In the genomic region with DNA sequence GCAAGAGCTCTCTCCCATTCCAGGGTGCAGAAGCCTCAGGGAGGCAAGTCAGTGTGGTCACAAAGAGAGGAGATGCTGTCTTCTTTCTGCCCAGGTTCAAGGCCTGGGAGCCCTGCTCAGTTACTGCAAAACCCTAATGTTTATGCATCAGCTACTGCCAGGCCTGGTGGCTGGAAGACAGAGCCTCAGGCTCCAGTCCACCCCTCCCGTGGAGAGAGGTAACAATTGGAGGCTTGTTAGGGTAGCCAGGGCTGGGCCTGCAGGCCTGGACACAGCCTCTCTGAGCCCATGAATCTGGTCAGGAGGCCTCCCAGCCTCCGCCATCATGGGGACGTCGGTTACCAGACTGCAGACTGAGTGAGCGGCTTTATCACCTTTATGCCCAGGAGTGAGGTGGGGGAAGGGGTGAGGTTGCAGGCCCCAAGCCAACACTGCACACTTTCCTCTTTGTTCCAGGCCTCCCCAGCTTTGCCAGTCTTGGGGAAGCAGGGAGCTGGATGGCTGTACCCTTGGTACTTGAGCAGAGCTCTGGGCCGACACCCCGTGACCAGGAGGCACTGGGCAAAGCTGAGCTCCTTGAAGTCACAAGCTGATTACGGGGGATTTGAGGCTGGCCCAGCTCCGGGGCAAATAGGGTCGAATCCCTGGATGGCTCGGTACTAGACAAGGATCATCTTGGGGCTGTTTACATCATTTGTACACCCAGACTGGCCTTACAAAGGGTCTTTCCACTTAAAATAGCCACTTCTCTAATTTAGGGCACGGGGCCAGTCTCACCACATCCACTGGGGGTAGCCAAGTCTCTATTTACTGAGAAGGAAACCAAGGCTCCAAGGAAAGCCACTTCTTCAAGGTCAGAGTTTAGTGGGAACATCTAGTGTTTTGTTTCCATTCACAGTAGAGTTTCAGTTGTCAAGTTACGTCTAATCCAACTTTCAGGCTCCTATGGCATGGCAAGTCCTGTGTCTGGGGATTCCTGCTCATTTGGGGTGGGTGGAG, we compare ENCODE assay signal across 9 cellular contexts.
DNase-seq lines count a peak whose midpoint lies in the region; ATAC-seq, FAIRE-seq and TF ChIP-seq lines count a peak whose summit lies in the region.
"Had no signal": no experiment of that assay in that cellular context is flagged by ENCODE, and none has a peak within 500 bp of the region (broad histone marks: within the 10 kb centered on the region; RNA-seq: fewer than 3 reads in every experiment).

No MANE protein-coding gene starts in this region.

- TF ChIP-seq CTCF in D721Med (IDR thresholded peaks at IDR 0.05; ENCODE audit: insufficient read depth, missing control alignments): no peak

- ATAC-seq in HG03108 (IDR thresholded peaks at IDR 0.05; ENCODE audit: unreplicated experiment): no peak

- DNase-seq in D721Med (ENCODE audit: insufficient read length, low spot score) (peak; percentile 78), NCI-H526 treated with DMSO at 0.1 percent for 48 hours (lab: John Stamatoyannopoulos, UW) (peak; percentile 39), nucleus accumbens (lab: John Stamatoyannopoulos, UW) (peak in 47 of 56 donors; percentile 25 to 85 (median 59)), ecto neural progenitor cell (ENCODE audit: low spot score) (no peak), NCI-H2107 (lab: John Stamatoyannopoulos, UW) (no peak)
- no peak for DNase-seq in stimulated activated CD4-positive, alpha-beta T cell treated with anti-CD3 and anti-CD28 coated beads, Interleukin-4, amount 100 ng/mL, for 4 hours
- DNase-seq: NCI-H2029 had no signal

- FAIRE-seq in D721Med (lab: Jason Lieb, UNC): peak; percentile 68

- peak overlapping the region; percentile 90 for H3K27ac ChIP-seq in cingulate gyrus (ENCODE audit: low read depth, low read length)

Comparison
In these comparisons a context has a peak if more than half of its experiments do, and no peak if none do; other contexts are left out.
1. DNase-seq: peak in D721Med (single experiment), NCI-H526 treated with DMSO at 0.1 percent for 48 hours (single experiment) and nucleus accumbens (47 of 56); none in ecto neural progenitor cell (single experiment), stimulated activated CD4-positive, alpha-beta T cell treated with anti-CD3 and anti-CD28 coated beads, Interleukin-4, amount 100 ng/mL, for 4 hours (0 of 2) and NCI-H2107 (single experiment).